11 cellular contexts compared by ENCODE assay signal in genomic region chr17:78934681-78935418, GRCh38. TPM values are rescaled to one million over a fixed set of nuclear protein-coding genes. Genes with fewer than 3 reads are reported as not detected.
DNase-seq lines count a peak whose midpoint lies in the region; ATAC-seq, FAIRE-seq and TF ChIP-seq lines count a peak whose summit lies in the region.
"Had no signal": no experiment of that assay in that cellular context is flagged by ENCODE, and none has a peak within 500 bp of the region (broad histone marks: within the 10 kb centered on the region; RNA-seq: fewer than 3 reads in every experiment).

No MANE protein-coding gene starts in this region.

- POLR2A ChIA-PET in Panc1 (lab: Charles Lee), result no interaction called here

- H2AFZ ChIP-seq in ACC112 (ENCODE audit: low read length, unreplicated experiment), result no peak overlapping the region

- 79% methylated on average over 19 of the region's 19 CpGs for WGBS in esophagus muscularis mucosa
- WGBS in pancreas, 2 donors, result 73 to 77% methylated on average over 19 of the region's 19 CpGs

- DNase-seq in Panc1 (ENCODE audit: low read depth, low spot score) (no peak), esophagus muscularis mucosa (ENCODE audit: extremely low spot score) (no peak), pancreas (peak in 1 of 6 donors; percentile 54), GOT3 (lab: John Stamatoyannopoulos, UW) (no peak), amygdala (lab: John Stamatoyannopoulos, UW) (no peak)
- DNase-seq: CD4-positive, CD25-positive, alpha-beta regulatory T cell; T-cell had no signal

- no peaks in the 10 kb centered on the region for H3K27me3 ChIP-seq in ACC112 (ENCODE audit: insufficient read depth, low read length)
- H3K27me3 ChIP-seq in Panc1 (ENCODE audit: control insufficient read depth, insufficient read depth, low read length), result no peaks in the 10 kb centered on the region
- H3K27me3 ChIP-seq in esophagus muscularis mucosa, result no peaks in the 10 kb centered on the region
- H3K27me3 ChIP-seq in pancreas, result no peaks in the 10 kb centered on the region

- H3K27ac ChIP-seq in ACC112 (ENCODE audit: low read depth, low read length) (peak overlapping the region; percentile 97), Panc1 (ENCODE audit: low read length) (peak overlapping the region; percentile 40; the same call in 1 of the 2 replicates), esophagus muscularis mucosa (replicated peaks in 1 of 4) (peak overlapping the region; percentile 83 to 90 (median 87)), pancreas (peak overlapping the region; percentile 63 to 96 (median 91))

- peaks cover 48% of the 10 kb centered on the region for H3K4me1 ChIP-seq in ACC112 (ENCODE audit: control insufficient read depth, insufficient read depth, low read length, unreplicated experiment)
- peaks cover 26% of the 10 kb centered on the region for H3K4me1 ChIP-seq in Panc1 (ENCODE audit: control insufficient read depth, insufficient read depth, low read length)
- peaks cover 24 to 44% (median 41%) of the 10 kb centered on the region in 4 donors for H3K4me1 ChIP-seq in esophagus muscularis mucosa
- H3K4me1 ChIP-seq in pancreas, result peaks cover 7 to 19% (median 10%) of the 10 kb centered on the region in 3 donors

- in situ Hi-C loops in Panc1 (cut with HindIII; ENCODE audit: low pct_unique_long_range_greater_than_20kb, low sequenced_read_pairs), result no loop called here

- H3K4me3 ChIP-seq in ACC112 (ENCODE audit: low read depth, low read length), result peak overlapping the region; percentile 60
- H3K4me3 ChIP-seq in Panc1 (ENCODE audit: low read depth in 2 of 2, low read length in 2 of 2), result no peak overlapping the region
- H3K4me3 ChIP-seq in esophagus muscularis mucosa, result peak overlapping the region; percentile 27 to 41 (median 32)
- H3K4me3 ChIP-seq in pancreas, result no peak overlapping the region

- H3K36me3 ChIP-seq in ACC112 (ENCODE audit: insufficient read depth, low read length), result no peaks in the 10 kb centered on the region
- H3K36me3 ChIP-seq in Panc1 (ENCODE audit: control insufficient read depth, insufficient read depth, low read length), result no peaks in the 10 kb centered on the region
- no peaks in the 10 kb centered on the region for H3K36me3 ChIP-seq in esophagus muscularis mucosa
- no peaks in the 10 kb centered on the region for H3K36me3 ChIP-seq in pancreas

- H3K79me2 ChIP-seq in ACC112 (ENCODE audit: control insufficient read depth, insufficient read depth, low read length, unreplicated experiment), result no peaks in the 10 kb centered on the region

- BruUV-seq in Panc1 (replicated peaks; lab: Mats Ljungman, UMichigan), result no TSS peak

- no peak for TF ChIP-seq CTCF in Panc1 (IDR thresholded peaks at IDR 0.05)
- no peak for TF ChIP-seq CTCF in esophagus muscularis mucosa (IDR thresholded peaks at IDR 0.05)
- no peak for TF ChIP-seq CTCF in pancreas (IDR thresholded peaks at IDR 0.05)

- CTCF ChIA-PET in Panc1 (lab: Charles Lee), result interaction anchor here (0.7 to 0.8 kb wide), 2 partner anchors 82 to 334 kb away, joined by 3 read pairs; no protein-coding TSS in a partner anchor

- intact Hi-C loops in Panc1 (cut with micrococcal nuclease; ENCODE audit: unreplicated experiment) (no loop called here), esophagus muscularis mucosa (cut with DNase I) (no loop called here), pancreas (cut with DNase I) (loop anchor here in 1 of 3 donors (10.0 kb wide), 1 partner anchor 50 kb away; no protein-coding TSS in a partner anchor)

- ATAC-seq in Panc1 (no peak), pancreas (no peak), GM21381 (IDR thresholded peaks at IDR 0.05; ENCODE audit: unreplicated experiment) (no peak), HG02759 (IDR thresholded peaks at IDR 0.05; ENCODE audit: unreplicated experiment) (no peak)
- ATAC-seq: T-cell had no signal

- TF ChIP-seq POLR2A in esophagus muscularis mucosa (IDR thresholded peaks at IDR 0.05; ENCODE audit: low read depth), result no peak

- H3K9me3 ChIP-seq in Panc1 (ENCODE audit: control insufficient read depth, insufficient read depth, low read depth, low read length) (no peaks in the 10 kb centered on the region), esophagus muscularis mucosa (no peaks in the 10 kb centered on the region), pancreas (no peaks in the 10 kb centered on the region)

- no peak for TF ChIP-seq EP300 in esophagus muscularis mucosa (IDR thresholded peaks at IDR 0.05)

- no peak for FAIRE-seq in pancreas (lab: Jason Lieb, UNC)

RNA-seq across cellular contexts. Expression of gene TIMP2, which starts 9.7 kb away (rescaled TPM):
- 62.4 TPM for total RNA-seq in Panc1 (2021; ENCODE audit: unreplicated experiment)
- 50.2 TPM for polyA plus RNA-seq in Panc1 (2012; ENCODE audit: insufficient read length)
- total RNA-seq in esophagus muscularis mucosa, result 100 to 1,000 TPM; 177 to 315 (median 229) TPM
- 100 to 1,000 TPM in 1 of 6 donors, 10 to 100 TPM in 5; 39.9 to 128 (median 57.6) TPM for total RNA-seq in pancreas
- 10 to 100 TPM; 22.2 to 42.7 TPM for polyA plus RNA-seq in pancreas

RNA-seq across cellular contexts. Expression of gene CEP295NL, which starts 31.8 kb away (rescaled TPM):
- total RNA-seq in Panc1 (2021; ENCODE audit: unreplicated experiment), result 0.87 TPM
- not detected for polyA plus RNA-seq in Panc1 (2012; ENCODE audit: insufficient read length)
- 1 to 10 TPM in 3 of 4 donors, under 1 TPM in 1; 0.78 to 6.6 (median 2.3) TPM for total RNA-seq in esophagus muscularis mucosa
- 1 to 10 TPM in 5 of 6 donors, under 1 TPM in 1; 0.87 to 5.1 (median 2.7) TPM for total RNA-seq in pancreas
- 1 to 10 TPM in 1 of 2 donors, under 1 TPM in 1; 0.21 to 4.1 TPM for polyA plus RNA-seq in pancreas
- total RNA-seq: activated T-helper 1 cell treated with anti-CD3 and anti-CD28 coated beads, Interleukin-12 subunit alpha, Interleukin-12 subunit beta, Interleukin-2, Interleukin-4 antibody, amounts not matched to agents 30 ng/mL and 10 ng/mL and 1 ng/mL, durations not matched to agents 14 hours and 24 hours and 36 hours had no signal

RNA-seq across cellular contexts. Expression of gene LGALS3BP, which starts 44.9 kb away (rescaled TPM):
- total RNA-seq in Panc1 (2021; ENCODE audit: unreplicated experiment), result 361 TPM
- 472 TPM for polyA plus RNA-seq in Panc1 (2012; ENCODE audit: insufficient read length)
- 100 to 1,000 TPM; 106 to 284 (median 197) TPM for total RNA-seq in esophagus muscularis mucosa
- total RNA-seq in pancreas, result 100 to 1,000 TPM in 2 of 6 donors, 10 to 100 TPM in 4; 35.3 to 169 (median 71.4) TPM
- polyA plus RNA-seq in pancreas, result 100 to 1,000 TPM in 1 of 2 donors, 10 to 100 TPM in 1; 80.1 to 102 TPM

Comparison
In these comparisons a context has a peak if more than half of its experiments do, and no peak if none do; other contexts are left out.
1. H3K27ac ChIP-seq: peak in every context shown above with its lines; median percentile 97 in ACC112; 91 in pancreas; 87 in esophagus muscularis mucosa; 40 in Panc1.
2. H3K4me3 ChIP-seq: peak in ACC112 (single experiment) and esophagus muscularis mucosa (4 of 4); none in Panc1 (0 of 2) and pancreas (0 of 4).